Comparison of ENCODE assay signal across 9 cellular contexts in genomic region chr18:79945118-79946042, GRCh38. TPM values are rescaled to one million over a fixed set of nuclear protein-coding genes. Genes with fewer than 3 reads are reported as not detected.
DNase-seq lines count a peak whose midpoint lies in the region; TF ChIP-seq lines count a peak whose summit lies in the region.
"Had no signal": no experiment of that assay in that cellular context is flagged by ENCODE, and none has a peak within 500 bp of the region (broad histone marks: within the 10 kb centered on the region; RNA-seq: fewer than 3 reads in every experiment).

No MANE protein-coding gene starts in this region.

- H3K27me3 ChIP-seq in adipocyte (replicated peaks; ENCODE audit: control insufficient read depth, insufficient read depth, low read length) (no peaks in the 10 kb centered on the region), thyroid gland (no peaks in the 10 kb centered on the region)

- DNase-seq in activated CD8-positive, alpha-beta memory T cell treated with anti-CD3 and anti-CD28 coated beads, Interleukin-2, amount 50 U/mL, for 48 hours, result peak; percentile 49
- DNase-seq in activated CD8-positive, alpha-beta memory T cell treated with anti-CD3 and anti-CD28 coated beads, Interleukin-2, amount 50 U/mL, for 4 hours, result no peak
- DNase-seq in adipocyte (ENCODE audit: low read depth), result no peak
- peak; percentile 84 for DNase-seq in mesenteric fat pad (ENCODE audit: low spot score)
- no peak for DNase-seq in thyroid gland
- DNase-seq in NCI-H2029 treated with DMSO at 0.1 percent for 48 hours (lab: John Stamatoyannopoulos, UW), result no peak
- DNase-seq in AG08395 (ENCODE audit: low spot score), result no peak
- DNase-seq in GM19240 (ENCODE audit: insufficient read length, low spot score), result no peak

- intact Hi-C loops in thyroid gland (cut with DNase I), result no loop called here

- H3K4me1 ChIP-seq in adipocyte (ENCODE audit: control insufficient read depth, insufficient read depth, low read length) (peaks cover 69% of the 10 kb centered on the region), thyroid gland (peaks cover 64 to 66% of the 10 kb centered on the region in 2 donors)

- 82 to 83% methylated on average over 14 to 15 of the region's 17 CpGs for WGBS in thyroid gland, 2 donors

- no peak for TF ChIP-seq CTCF in thyroid gland (IDR thresholded peaks at IDR 0.05)

- H3K9me3 ChIP-seq in adipocyte (ENCODE audit: control insufficient read depth, low read length) (no peaks in the 10 kb centered on the region), thyroid gland (no peaks in the 10 kb centered on the region)

- H3K4me3 ChIP-seq in adipocyte (ENCODE audit: low read length) (no peak overlapping the region), thyroid gland (replicated peaks in 1 of 3) (no peak overlapping the region)

- H3K27ac ChIP-seq in thyroid gland, result peak overlapping the region in 2 of 3 donors; percentile 91 to 98

- TF ChIP-seq POLR2A in thyroid gland (IDR thresholded peaks at IDR 0.05), result no peak

- H3K36me3 ChIP-seq in adipocyte (ENCODE audit: control insufficient read depth, insufficient read depth, low read length, severe bottlenecking), result peaks cover 35% of the 10 kb centered on the region
- H3K36me3 ChIP-seq in thyroid gland, result peaks cover 17 to 27% of the 10 kb centered on the region in 2 donors

- peak overlapping the region; percentile 32 for H3K9ac ChIP-seq in adipocyte (ENCODE audit: low read length)

RNA-seq across cellular contexts. Expression of gene SLC66A2, which starts 6.1 kb away (rescaled TPM):
- total RNA-seq in mesenteric fat pad (85.9 TPM), thyroid gland (100 to 1,000 TPM in 2 of 4 donors, 10 to 100 TPM in 2; 93.5 to 193 (median 100) TPM)

RNA-seq across cellular contexts. Expression of gene HSBP1L1, which starts 19.1 kb away (rescaled TPM):
- 18.8 TPM for total RNA-seq in mesenteric fat pad
- total RNA-seq in thyroid gland, result 10 to 100 TPM; 25.7 to 51.8 (median 39.6) TPM
- total RNA-seq: LHCN-M2 had no signal

RNA-seq across cellular contexts. Expression of gene TXNL4A, which starts 43.0 kb away (rescaled TPM):
- total RNA-seq in mesenteric fat pad (107 TPM), thyroid gland (10 to 100 TPM; 22.9 to 37.4 (median 30.2) TPM)

Comparison
In these comparisons a context has a peak if more than half of its experiments do, and no peak if none do; other contexts are left out.
1. DNase-seq: peak in activated CD8-positive, alpha-beta memory T cell treated with anti-CD3 and anti-CD28 coated beads, Interleukin-2, amount 50 U/mL, for 48 hours (single experiment) and mesenteric fat pad (single experiment); none in activated CD8-positive, alpha-beta memory T cell treated with anti-CD3 and anti-CD28 coated beads, Interleukin-2, amount 50 U/mL, for 4 hours (single experiment), adipocyte (single experiment), thyroid gland (0 of 2), NCI-H2029 treated with DMSO at 0.1 percent for 48 hours (single experiment), AG08395 (single experiment) and GM19240 (single experiment).